8 cellular contexts compared by ENCODE assay signal in genomic region chr11:67427364-67427859, GRCh38. TPM values are rescaled to one million over a fixed set of nuclear protein-coding genes. Genes with fewer than 3 reads are reported as not detected.
DNase-seq lines count a peak whose midpoint lies in the region; ATAC-seq, FAIRE-seq and TF ChIP-seq lines count a peak whose summit lies in the region.
"Not testable (repeated sequence)": the region's sequence is repeated elsewhere in the genome, so short reads cannot be mapped to it uniquely, and the experiment has no call there.

No MANE protein-coding gene starts in this region.

- peaks cover 27% of the 10 kb centered on the region for H3K4me1 Mint-ChIP-seq in T-helper 1 cell treated with Interleukin-12 subunit alpha and Interleukin-12 subunit beta and Interleukin-4 antibody, amounts not matched to agents 30 μg/mL and 1 μg/mL, for 36 hours (ENCODE audit: low read depth)
- H3K4me1 Mint-ChIP-seq in stimulated activated naive CD8-positive, alpha-beta T cell treated with anti-CD3 and anti-CD28 coated beads, Interleukin-15, amount 100 ng/mL, for 72 hours, result peaks cover 77% of the 10 kb centered on the region

- not testable (repeated sequence) for TF ChIP-seq POLR2A in endothelial cell of umbilical vein (IDR thresholded peaks at IDR 0.05; ENCODE audit: low read depth, low read length)

- not testable (repeated sequence) for DNase-seq in BE2C; HTR-8/SVneo (ENCODE audit: insufficient read length, low spot score); endothelial cell of umbilical vein (ENCODE audit: low read depth, low spot score)
- DNase-seq in stimulated activated naive CD8-positive, alpha-beta T cell treated with anti-CD3 and anti-CD28 coated beads, Interleukin-15, amount 100 ng/mL, for 72 hours, result peak in 1 of 2 donors; percentile 27

- not testable (repeated sequence) for H3K27me3 Mint-ChIP-seq in T-helper 1 cell treated with Interleukin-12 subunit alpha and Interleukin-12 subunit beta and Interleukin-4 antibody, amounts not matched to agents 30 μg/mL and 1 μg/mL, for 36 hours (ENCODE audit: low read depth); stimulated activated naive CD8-positive, alpha-beta T cell treated with anti-CD3 and anti-CD28 coated beads, Interleukin-15, amount 100 ng/mL, for 72 hours

- H3K27ac ChIP-seq in angular gyrus (ENCODE audit: low read depth, low read length), result peak overlapping the region; percentile 96
- H3K27ac ChIP-seq in endothelial cell of umbilical vein (ENCODE audit: insufficient read depth, low read depth, low read length), result not testable (repeated sequence)
- peak overlapping the region; percentile 80 for H3K27ac ChIP-seq in layer of hippocampus (ENCODE audit: low read depth, low read length)

- peaks cover 17% of the 10 kb centered on the region for H3K36me3 Mint-ChIP-seq in T-helper 1 cell treated with Interleukin-12 subunit alpha and Interleukin-12 subunit beta and Interleukin-4 antibody, amounts not matched to agents 30 μg/mL and 1 μg/mL, for 36 hours (ENCODE audit: low read depth)

- H3K27me3 ChIP-seq in BE2C; endothelial cell of umbilical vein (ENCODE audit: control insufficient read depth in 2 of 2, insufficient read depth in 2 of 2, low read length in 2 of 2); layer of hippocampus (ENCODE audit: control insufficient read depth, insufficient read depth, low read length); neuron (ENCODE audit: insufficient read depth, low read length): not testable (repeated sequence)

- peak overlapping the region; percentile 99 for H3K4me3 ChIP-seq in BE2C (ENCODE audit: low read depth, low read length)
- H3K4me3 ChIP-seq in endothelial cell of umbilical vein (replicated peaks in 1 of 3; ENCODE audit: insufficient read depth in 1 of 3, low read depth in 1 of 3, low read length in 3 of 3), result peak overlapping the region in 2 of 3 experiments; percentile 75 to 91
- H3K4me3 ChIP-seq in neuron (ENCODE audit: low read length), result peak overlapping the region; percentile 75

- H3K79me2 ChIP-seq in endothelial cell of umbilical vein (ENCODE audit: control insufficient read depth, insufficient read depth, low read length), result peaks cover 10% of the 10 kb centered on the region

- TF ChIP-seq CTCF in BE2C (IDR thresholded peaks at IDR 0.05; ENCODE audit: low read depth, low read length); endothelial cell of umbilical vein (IDR thresholded peaks at IDR 0.05; ENCODE audit: extremely low read depth in 1 of 2, insufficient read depth in 1 of 2, low read depth in 1 of 2, low read length in 2 of 2): not testable (repeated sequence)

- peaks cover 21% of the 10 kb centered on the region for H3K36me3 ChIP-seq in BE2C
- not testable (repeated sequence) for H3K36me3 ChIP-seq in endothelial cell of umbilical vein (ENCODE audit: control insufficient read depth in 2 of 2, extremely low read depth in 1 of 2, insufficient read depth in 2 of 2, low read length in 2 of 2); neuron (ENCODE audit: insufficient read depth, low read length)

- peak overlapping the region; percentile 98 for H3K4me3 Mint-ChIP-seq in T-helper 1 cell treated with Interleukin-12 subunit alpha and Interleukin-12 subunit beta and Interleukin-4 antibody, amounts not matched to agents 30 μg/mL and 1 μg/mL, for 36 hours
- H3K4me3 Mint-ChIP-seq in stimulated activated naive CD8-positive, alpha-beta T cell treated with anti-CD3 and anti-CD28 coated beads, Interleukin-15, amount 100 ng/mL, for 72 hours, result peak overlapping the region; percentile 89 to 95

- not testable (repeated sequence) for H3K9me1 ChIP-seq in endothelial cell of umbilical vein (replicated peaks; ENCODE audit: control insufficient read depth, extremely low read depth, insufficient read depth, low read length)

- H3K27ac Mint-ChIP-seq in T-helper 1 cell treated with Interleukin-12 subunit alpha and Interleukin-12 subunit beta and Interleukin-4 antibody, amounts not matched to agents 30 μg/mL and 1 μg/mL, for 36 hours, result peak overlapping the region; percentile 96
- peak overlapping the region; percentile 96 to 97 for H3K27ac Mint-ChIP-seq in stimulated activated naive CD8-positive, alpha-beta T cell treated with anti-CD3 and anti-CD28 coated beads, Interleukin-15, amount 100 ng/mL, for 72 hours

- CTCF ChIA-PET in endothelial cell of umbilical vein (lab: Charles Lee), result interaction anchor here (1.3 kb wide), 1 partner anchor 26 kb away, joined by 6 read pairs; the partner anchor contains the start of gene PPP1CA

- H3K4me1 ChIP-seq in BE2C; endothelial cell of umbilical vein (ENCODE audit: control insufficient read depth, extremely low read depth, insufficient read depth, low read length): not testable (repeated sequence)
- peaks cover 11% of the 10 kb centered on the region for H3K4me1 ChIP-seq in neuron (ENCODE audit: insufficient read depth, low read length)

- intact Hi-C loops in endothelial cell of umbilical vein (cut with micrococcal nuclease), result not testable (repeated sequence)

- POLR2A ChIA-PET in endothelial cell of umbilical vein (lab: Charles Lee), result not testable (repeated sequence)

- not testable (repeated sequence) for H3K9me3 ChIP-seq in BE2C; endothelial cell of umbilical vein (replicated peaks; ENCODE audit: control insufficient read depth, insufficient read depth, low read length); neuron (ENCODE audit: low read length)

- BruUV-seq in endothelial cell of umbilical vein (replicated peaks; lab: Mats Ljungman, UMichigan), result not testable (repeated sequence)

- H3K9ac ChIP-seq in endothelial cell of umbilical vein (replicated peaks; ENCODE audit: extremely low read depth, insufficient read depth, low read length), result peak overlapping the region; percentile 6

- not testable (repeated sequence) for H3K9me3 Mint-ChIP-seq in T-helper 1 cell treated with Interleukin-12 subunit alpha and Interleukin-12 subunit beta and Interleukin-4 antibody, amounts not matched to agents 30 μg/mL and 1 μg/mL, for 36 hours; stimulated activated naive CD8-positive, alpha-beta T cell treated with anti-CD3 and anti-CD28 coated beads, Interleukin-15, amount 100 ng/mL, for 72 hours

- FAIRE-seq in HTR-8/SVneo (lab: Jason Lieb, UNC), result peak; percentile 69
- FAIRE-seq in endothelial cell of umbilical vein (lab: Jason Lieb, UNC), result not testable (repeated sequence)

- H4K20me1 ChIP-seq in endothelial cell of umbilical vein (replicated peaks; ENCODE audit: control insufficient read depth, extremely low read depth, insufficient read depth, low read length), result not testable (repeated sequence)

- H2AFZ ChIP-seq in endothelial cell of umbilical vein (ENCODE audit: low read depth, low read length) (peak overlapping the region; percentile 70), neuron (ENCODE audit: low read depth, low read length) (peak overlapping the region; percentile 92)

- dilution Hi-C loops in endothelial cell of umbilical vein (cut with MboI; ENCODE audit: extremely low pct_ligation_motif_present, low sequenced_read_pairs), result not testable (repeated sequence)

- ATAC-seq in stimulated activated naive CD8-positive, alpha-beta T cell treated with anti-CD3 and anti-CD28 coated beads, Interleukin-15, amount 100 ng/mL, for 72 hours, result not testable (repeated sequence)

- peak overlapping the region; percentile 35 for H3K4me2 ChIP-seq in endothelial cell of umbilical vein (ENCODE audit: insufficient read depth, low read length)

RNA-seq across cellular contexts. Expression of gene RPS6KB2, which starts 0.9 kb away (rescaled TPM):
- polyA plus RNA-seq in BE2C (2012; ENCODE audit: insufficient read depth, insufficient read length, low read depth), result 292 TPM
- total RNA-seq in endothelial cell of umbilical vein, result 47.8 and 53.8 TPM in 2 replicates
- 60.0 and 70.0 TPM in 2 replicates for polyA plus RNA-seq in endothelial cell of umbilical vein
- polyA plus RNA-seq in endothelial cell of umbilical vein (2011; cell fraction: cytosol; rRNA removed), result 52.4 and 60.7 TPM in 2 replicates
- polyA plus RNA-seq in endothelial cell of umbilical vein (2011; cell fraction: nucleus; rRNA removed), result 91.2 and 103 TPM in 2 replicates
- polyA plus RNA-seq in endothelial cell of umbilical vein (2012), result 37.7 and 41.2 TPM in 2 replicates
- 43.2 and 44.7 TPM in 2 replicates for polyA minus RNA-seq in endothelial cell of umbilical vein
- 47.2 TPM for polyA minus RNA-seq in endothelial cell of umbilical vein (2011; cell fraction: cytosol; rRNA and poly(A)+ RNA removed)
- polyA minus RNA-seq in endothelial cell of umbilical vein (2011; cell fraction: nucleus; rRNA and poly(A)+ RNA removed), result 20.7 and 23.7 TPM in 2 replicates

RNA-seq across cellular contexts. Expression of gene PTPRCAP, which starts 10.1 kb away (rescaled TPM):
- polyA plus RNA-seq in BE2C (2012; ENCODE audit: insufficient read depth, insufficient read length, low read depth), result 2.6 TPM
- 1.4 TPM in 1 of 2 replicates, not detected in the other for total RNA-seq in endothelial cell of umbilical vein
- 3.6 and 6.5 TPM in 2 replicates for polyA plus RNA-seq in endothelial cell of umbilical vein
- polyA plus RNA-seq in endothelial cell of umbilical vein (2011; cell fraction: cytosol; rRNA removed), result 0.66 and 0.99 TPM in 2 replicates
- polyA plus RNA-seq in endothelial cell of umbilical vein (2011; cell fraction: nucleus; rRNA removed), result 15.0 and 16.6 TPM in 2 replicates
- 0.47 and 0.74 TPM in 2 replicates for polyA plus RNA-seq in endothelial cell of umbilical vein (2012)
- 0.79 and 0.85 TPM in 2 replicates for polyA minus RNA-seq in endothelial cell of umbilical vein
- not detected for polyA minus RNA-seq in endothelial cell of umbilical vein (2011; cell fraction: cytosol; rRNA and poly(A)+ RNA removed)
- 0.38 and 1.3 TPM in 2 replicates for polyA minus RNA-seq in endothelial cell of umbilical vein (2011; cell fraction: nucleus; rRNA and poly(A)+ RNA removed)

RNA-seq across cellular contexts. Expression of gene CARNS1, which starts 11.9 kb away (rescaled TPM):
- 0.66 TPM for polyA plus RNA-seq in BE2C (2012; ENCODE audit: insufficient read depth, insufficient read length, low read depth)
- total RNA-seq in endothelial cell of umbilical vein, result 0.16 and 0.35 TPM in 2 replicates
- polyA plus RNA-seq in endothelial cell of umbilical vein, result 0.14 and 0.27 TPM in 2 replicates
- 0.04 and 0.08 TPM in 2 replicates for polyA plus RNA-seq in endothelial cell of umbilical vein (2011; cell fraction: cytosol; rRNA removed)
- polyA plus RNA-seq in endothelial cell of umbilical vein (2011; cell fraction: nucleus; rRNA removed), result 0.62 and 0.76 TPM in 2 replicates
- 0.11 and 0.16 TPM in 2 replicates for polyA plus RNA-seq in endothelial cell of umbilical vein (2012)
- polyA minus RNA-seq in endothelial cell of umbilical vein, result 0.13 and 0.22 TPM in 2 replicates
- not detected for polyA minus RNA-seq in endothelial cell of umbilical vein (2011; cell fraction: cytosol; rRNA and poly(A)+ RNA removed)
- polyA minus RNA-seq in endothelial cell of umbilical vein (2011; cell fraction: nucleus; rRNA and poly(A)+ RNA removed), result 0.19 TPM in 1 of 2 replicates, not detected in the other

RNA-seq across cellular contexts. Expression of gene CORO1B, which starts 15.9 kb away (rescaled TPM):
- polyA plus RNA-seq in BE2C (2012; ENCODE audit: insufficient read depth, insufficient read length, low read depth), result 182 TPM
- total RNA-seq in endothelial cell of umbilical vein, result 126 and 142 TPM in 2 replicates
- polyA plus RNA-seq in endothelial cell of umbilical vein, result 197 and 236 TPM in 2 replicates
- 119 and 178 TPM in 2 replicates for polyA plus RNA-seq in endothelial cell of umbilical vein (2011; cell fraction: cytosol; rRNA removed)
- polyA plus RNA-seq in endothelial cell of umbilical vein (2011; cell fraction: nucleus; rRNA removed), result 136 and 160 TPM in 2 replicates
- 77.0 and 130 TPM in 2 replicates for polyA plus RNA-seq in endothelial cell of umbilical vein (2012)
- polyA minus RNA-seq in endothelial cell of umbilical vein, result 97.2 and 116 TPM in 2 replicates
- 59.2 TPM for polyA minus RNA-seq in endothelial cell of umbilical vein (2011; cell fraction: cytosol; rRNA and poly(A)+ RNA removed)
- 36.0 and 65.5 TPM in 2 replicates for polyA minus RNA-seq in endothelial cell of umbilical vein (2011; cell fraction: nucleus; rRNA and poly(A)+ RNA removed)

RNA-seq across cellular contexts. Expression of gene TBC1D10C, which starts 23.5 kb away (rescaled TPM):
- 0.45 TPM for polyA plus RNA-seq in BE2C (2012; ENCODE audit: insufficient read depth, insufficient read length, low read depth)
- not detected in 2 replicates for total RNA-seq in endothelial cell of umbilical vein
- not detected in 2 replicates for polyA plus RNA-seq in endothelial cell of umbilical vein
- polyA plus RNA-seq in endothelial cell of umbilical vein (2011; cell fraction: cytosol; rRNA removed), result not detected in 2 replicates
- 0.20 TPM in 1 of 2 replicates, not detected in the other for polyA plus RNA-seq in endothelial cell of umbilical vein (2011; cell fraction: nucleus; rRNA removed)
- 0.20 and 0.26 TPM in 2 replicates for polyA plus RNA-seq in endothelial cell of umbilical vein (2012)
- 1.4 TPM in 1 of 2 replicates, not detected in the other for polyA minus RNA-seq in endothelial cell of umbilical vein
- polyA minus RNA-seq in endothelial cell of umbilical vein (2011; cell fraction: cytosol; rRNA and poly(A)+ RNA removed), result not detected
- not detected in 2 replicates for polyA minus RNA-seq in endothelial cell of umbilical vein (2011; cell fraction: nucleus; rRNA and poly(A)+ RNA removed)
